17 cellular contexts compared by ENCODE assay signal in genomic region chr3:53009826-53010539, GRCh38. TPM values are rescaled to one million over a fixed set of nuclear protein-coding genes. Genes with fewer than 3 reads are reported as not detected.
DNase-seq lines count a peak whose midpoint lies in the region.
"Had no signal": no experiment of that assay in that cellular context is flagged by ENCODE, and none has a peak within 500 bp of the region (broad histone marks: within the 10 kb centered on the region; RNA-seq: fewer than 3 reads in every experiment).

No MANE protein-coding gene starts in this region.

- no peaks in the 10 kb centered on the region for H3K9me2 ChIP-seq in Karpas-422 (replicated peaks; ENCODE audit: insufficient read depth, low read length)

- H3K27ac ChIP-seq in ACC112 (ENCODE audit: low read depth, low read length) (no peak overlapping the region), Karpas-422 (ENCODE audit: low read length) (no peak overlapping the region)
- H3K27ac ChIP-seq: sigmoid colon had no signal

- H4K20me1 ChIP-seq in Karpas-422 (ENCODE audit: insufficient read depth, low read depth, low read length) = no peaks in the 10 kb centered on the region

- no peak overlapping the region for H3K4me2 ChIP-seq in Karpas-422 (ENCODE audit: low read depth, low read length, poor library complexity, severe bottlenecking)

- H3K4me1 ChIP-seq in ACC112 (ENCODE audit: control insufficient read depth, insufficient read depth, low read length, unreplicated experiment) (no peaks in the 10 kb centered on the region), Karpas-422 (ENCODE audit: low read length) (0 out of 2 replicates have a peak, but pooled peaks cover 3% of the 10 kb centered on the region)
- H3K4me1 ChIP-seq: sigmoid colon had no signal

- DNase-seq in COLO668 (lab: John Stamatoyannopoulos, UW; ENCODE audit: unreplicated experiment) (peak; percentile 4), NCI-H69 (lab: John Stamatoyannopoulos, UW) (peak; percentile 73), iPS DF 4.7 (ENCODE audit: extremely low read depth, low spot score) (peak; percentile 38), Karpas-422 (no peak)
- DNase-seq in activated naive CD4-positive, alpha-beta T cell treated with Interleukin-2 at 50 U/mL for 16 hours = no peak
- DNase-seq in stimulated activated naive CD4-positive, alpha-beta T cell (lab: John Stamatoyannopoulos, UW) = no peak
- DNase-seq: activated CD8-positive, alpha-beta T cell treated with anti-CD3 and anti-CD28 coated beads, Interleukin-2, amount 10 ng/mL, durations not matched to agents 7 days and 5 days; AML-193; central memory CD4-positive, alpha-beta T cell; DMS79; head of caudate nucleus; kidney; NCI-H2029; NCI-H526 treated with DMSO at 0.1 percent for 48 hours; sigmoid colon; substantia nigra had no signal

- H3K79me2 ChIP-seq in ACC112 (ENCODE audit: control insufficient read depth, insufficient read depth, low read length, unreplicated experiment) = no peaks in the 10 kb centered on the region
- H3K79me2 ChIP-seq in Karpas-422 (ENCODE audit: low read length) = no peaks in the 10 kb centered on the region

- H3K27me3 ChIP-seq in ACC112 (ENCODE audit: insufficient read depth, low read length) (no peaks in the 10 kb centered on the region), Karpas-422 (ENCODE audit: low read length) (no peaks in the 10 kb centered on the region)
- H3K27me3 ChIP-seq: sigmoid colon had no signal

- no peaks in the 10 kb centered on the region for H3K9me3 ChIP-seq in Karpas-422 (ENCODE audit: low read length)
- H3K9me3 ChIP-seq: sigmoid colon had no signal

- H2AFZ ChIP-seq in ACC112 (ENCODE audit: low read length, unreplicated experiment) (peak overlapping the region; percentile 10), Karpas-422 (ENCODE audit: low read length) (no peak overlapping the region)

- H3K4me3 ChIP-seq in ACC112 (ENCODE audit: low read depth, low read length) = no peak overlapping the region
- no peak overlapping the region for H3K4me3 ChIP-seq in Karpas-422 (ENCODE audit: low read length)
- H3K4me3 ChIP-seq: sigmoid colon had no signal

- H3K36me3 ChIP-seq in ACC112 (ENCODE audit: insufficient read depth, low read length) (no peaks in the 10 kb centered on the region), Karpas-422 (ENCODE audit: insufficient read depth, low read length) (no peaks in the 10 kb centered on the region)
- H3K36me3 ChIP-seq: sigmoid colon had no signal

- H3K9ac ChIP-seq in Karpas-422 (ENCODE audit: low read length) = no peak overlapping the region

RNA-seq across cellular contexts. Expression of gene SFMBT1, which starts 35.9 kb away (rescaled TPM):
- total RNA-seq in Karpas-422 (2014; rRNA removed; shearing (Covaris generic); ENCODE audit: low replicate concordance) = 0.58 and 3.0 TPM in 2 replicates

Comparison
In these comparisons a context has a peak if more than half of its experiments do, and no peak if none do; other contexts are left out.
1. DNase-seq: peak in COLO668 (single experiment), NCI-H69 (single experiment) and iPS DF 4.7 (single experiment); none in activated naive CD4-positive, alpha-beta T cell treated with Interleukin-2 at 50 U/mL for 16 hours (single experiment), Karpas-422 (single experiment) and stimulated activated naive CD4-positive, alpha-beta T cell (0 of 6).